Comparison of ENCODE assay signal across 1 cellular context in the genomic region with DNA sequence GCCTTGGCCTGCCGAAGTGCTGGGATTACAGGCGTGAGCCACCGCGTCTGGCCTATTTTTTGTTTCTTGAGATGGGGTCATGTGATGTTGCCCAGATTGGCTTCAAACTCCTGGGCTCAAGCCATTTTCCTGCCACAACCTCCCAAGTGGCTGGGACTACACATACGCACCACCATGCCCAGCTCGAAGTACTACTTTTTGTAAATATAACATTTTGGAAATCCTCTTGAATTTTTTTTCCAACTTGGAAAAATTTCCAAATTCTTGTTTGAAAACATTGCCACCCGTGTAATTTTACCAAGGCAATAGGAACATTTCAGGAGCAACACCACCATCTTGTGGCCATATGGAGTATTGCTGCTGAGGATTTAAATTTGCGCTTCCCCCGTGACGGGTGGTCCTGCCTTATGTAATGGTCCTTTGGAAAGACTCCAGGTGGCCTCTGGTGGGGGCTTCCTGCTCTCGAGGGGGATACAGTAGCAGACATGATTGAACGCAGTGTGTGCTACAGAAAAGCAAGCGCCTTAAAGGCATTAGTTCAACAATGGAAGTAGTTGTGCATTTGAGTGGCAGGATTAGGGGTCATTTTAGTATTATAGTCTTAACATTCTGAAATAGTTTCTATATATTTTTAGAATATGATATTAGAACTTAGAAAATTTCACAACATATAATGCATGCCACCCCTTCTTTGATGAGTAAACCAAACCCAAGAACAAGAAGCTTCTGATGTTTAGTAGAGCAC.
TF ChIP-seq lines count a peak whose summit lies in the region.

No MANE protein-coding gene starts in this region.

TF ChIP-seq in K562, 482 proteins besides CTCF, POLR2A, EP300 and RAD21 (continued from another document):
- TF ChIP-seq PTTG1 (tag; IDR thresholded peaks at IDR 0.05; ENCODE audit: low read depth) (no peak), NR2C2 (CRISPR knock-in tag; IDR thresholded peaks at IDR 0.05) (no peak), NR2C2 (tag; IDR thresholded peaks at IDR 0.05) (no peak; the same call in 1 of the 2 replicates), SMARCE1 (IDR thresholded peaks at IDR 0.05) (no peak), SNRNP70 (optimal IDR thresholded peaks at IDR 0.05; ENCODE audit: low read depth, low read length) (no peak), HCFC1 (IDR thresholded peaks at IDR 0.05; ENCODE audit: low read depth, low read length) (no peak), NONO (IDR thresholded peaks at IDR 0.05; ENCODE audit: low read depth in 2 of 2, low read length in 1 of 2) (no peak), U2AF1 (optimal IDR thresholded peaks at IDR 0.05; ENCODE audit: low read depth, low read length) (no peak), SMC3 (conservative IDR thresholded peaks at IDR 0.05; ENCODE audit: insufficient read depth, low read depth, low read length) (peak; percentile 74), BRD9 (IDR thresholded peaks at IDR 0.05; ENCODE audit: low read depth, partially characterized antibody) (peak; percentile 37), SRSF7 (optimal IDR thresholded peaks at IDR 0.05; ENCODE audit: low read depth, low read length) (no peak), ZNF347 (CRISPR knock-in tag; IDR thresholded peaks at IDR 0.05; ENCODE audit: low read depth) (no peak), ZNF197 (CRISPR knock-in tag; IDR thresholded peaks at IDR 0.05; ENCODE audit: low read depth) (no peak), TGIF2 (CRISPR knock-in tag; IDR thresholded peaks at IDR 0.05) (no peak), RFX1 (IDR thresholded peaks at IDR 0.05) (no peak), MAFK (IDR thresholded peaks at IDR 0.05; ENCODE audit: low read length) (no peak), U2AF2 (optimal IDR thresholded peaks at IDR 0.05; ENCODE audit: low read depth, low read length) (no peak), STAG1 (CRISPR knock-in tag; IDR thresholded peaks at IDR 0.05; ENCODE audit: borderline replicate concordance) (peak; percentile 55; the same call in 1 of the 2 replicates), NFRKB (IDR thresholded peaks at IDR 0.05; ENCODE audit: low read depth) (no peak), CEBPB (tag; IDR thresholded peaks at IDR 0.05) (0 out of 2 replicates have a peak, but pooled peaks have one; percentile 6), FOXJ2 (tag; IDR thresholded peaks at IDR 0.05) (0 out of 2 replicates have a peak, but pooled peaks have one; percentile 18), TOE1 (IDR thresholded peaks at IDR 0.05; ENCODE audit: borderline replicate concordance) (peak; percentile 75; the same call in 1 of the 2 replicates), TOE1 (CRISPR knock-in tag; IDR thresholded peaks at IDR 0.05; ENCODE audit: borderline replicate concordance, low read depth) (no peak), CHD4 (IDR thresholded peaks at IDR 0.05; ENCODE audit: insufficient read depth, insufficient replicate concordance, low read depth, low read length, poor library complexity, severe bottlenecking) (no peak), ZNF507 (tag; conservative IDR thresholded peaks at IDR 0.05) (no peak), NR2C1 (IDR thresholded peaks at IDR 0.05) (no peak), NR2C1 (tag; IDR thresholded peaks at IDR 0.05) (no peak), RBM14 (IDR thresholded peaks at IDR 0.05; ENCODE audit: borderline replicate concordance, insufficient read depth, low read depth, low read length) (no peak), HNRNPK (IDR thresholded peaks at IDR 0.05; ENCODE audit: low read depth, low read length, poor library complexity, severe bottlenecking) (no peak), ZNF134 (CRISPR knock-in tag; conservative IDR thresholded peaks at IDR 0.05) (no peak)
- TF ChIP-seq, protein P1, sequence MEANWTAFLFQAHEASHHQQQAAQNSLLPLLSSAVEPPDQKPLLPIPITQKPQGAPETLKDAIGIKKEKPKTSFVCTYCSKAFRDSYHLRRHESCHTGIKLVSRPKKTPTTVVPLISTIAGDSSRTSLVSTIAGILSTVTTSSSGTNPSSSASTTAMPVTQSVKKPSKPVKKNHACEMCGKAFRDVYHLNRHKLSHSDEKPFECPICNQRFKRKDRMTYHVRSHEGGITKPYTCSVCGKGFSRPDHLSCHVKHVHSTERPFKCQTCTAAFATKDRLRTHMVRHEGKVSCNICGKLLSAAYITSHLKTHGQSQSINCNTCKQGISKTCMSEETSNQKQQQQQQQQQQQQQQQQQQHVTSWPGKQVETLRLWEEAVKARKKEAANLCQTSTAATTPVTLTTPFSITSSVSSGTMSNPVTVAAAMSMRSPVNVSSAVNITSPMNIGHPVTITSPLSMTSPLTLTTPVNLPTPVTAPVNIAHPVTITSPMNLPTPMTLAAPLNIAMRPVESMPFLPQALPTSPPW (CRISPR knock-in tag; IDR thresholded peaks at IDR 0.05), result 0 out of 2 replicates have a peak, but pooled peaks have one; percentile 28
- TF ChIP-seq, protein P2, sequence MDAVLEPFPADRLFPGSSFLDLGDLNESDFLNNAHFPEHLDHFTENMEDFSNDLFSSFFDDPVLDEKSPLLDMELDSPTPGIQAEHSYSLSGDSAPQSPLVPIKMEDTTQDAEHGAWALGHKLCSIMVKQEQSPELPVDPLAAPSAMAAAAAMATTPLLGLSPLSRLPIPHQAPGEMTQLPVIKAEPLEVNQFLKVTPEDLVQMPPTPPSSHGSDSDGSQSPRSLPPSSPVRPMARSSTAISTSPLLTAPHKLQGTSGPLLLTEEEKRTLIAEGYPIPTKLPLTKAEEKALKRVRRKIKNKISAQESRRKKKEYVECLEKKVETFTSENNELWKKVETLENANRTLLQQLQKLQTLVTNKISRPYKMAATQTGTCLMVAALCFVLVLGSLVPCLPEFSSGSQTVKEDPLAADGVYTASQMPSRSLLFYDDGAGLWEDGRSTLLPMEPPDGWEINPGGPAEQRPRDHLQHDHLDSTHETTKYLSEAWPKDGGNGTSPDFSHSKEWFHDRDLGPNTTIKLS (IDR thresholded peaks at IDR 0.05; ENCODE audit: borderline replicate concordance, low read depth), result no peak
- TF ChIP-seq, protein P3, sequence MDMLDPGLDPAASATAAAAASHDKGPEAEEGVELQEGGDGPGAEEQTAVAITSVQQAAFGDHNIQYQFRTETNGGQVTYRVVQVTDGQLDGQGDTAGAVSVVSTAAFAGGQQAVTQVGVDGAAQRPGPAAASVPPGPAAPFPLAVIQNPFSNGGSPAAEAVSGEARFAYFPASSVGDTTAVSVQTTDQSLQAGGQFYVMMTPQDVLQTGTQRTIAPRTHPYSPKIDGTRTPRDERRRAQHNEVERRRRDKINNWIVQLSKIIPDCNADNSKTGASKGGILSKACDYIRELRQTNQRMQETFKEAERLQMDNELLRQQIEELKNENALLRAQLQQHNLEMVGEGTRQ (CRISPR knock-in tag; IDR thresholded peaks at IDR 0.05), result peak; percentile 27; the same call in 1 of the 2 replicates
- TF ChIP-seq, protein P4, sequence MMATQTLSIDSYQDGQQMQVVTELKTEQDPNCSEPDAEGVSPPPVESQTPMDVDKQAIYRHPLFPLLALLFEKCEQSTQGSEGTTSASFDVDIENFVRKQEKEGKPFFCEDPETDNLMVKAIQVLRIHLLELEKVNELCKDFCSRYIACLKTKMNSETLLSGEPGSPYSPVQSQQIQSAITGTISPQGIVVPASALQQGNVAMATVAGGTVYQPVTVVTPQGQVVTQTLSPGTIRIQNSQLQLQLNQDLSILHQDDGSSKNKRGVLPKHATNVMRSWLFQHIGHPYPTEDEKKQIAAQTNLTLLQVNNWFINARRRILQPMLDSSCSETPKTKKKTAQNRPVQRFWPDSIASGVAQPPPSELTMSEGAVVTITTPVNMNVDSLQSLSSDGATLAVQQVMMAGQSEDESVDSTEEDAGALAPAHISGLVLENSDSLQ (IDR thresholded peaks at IDR 0.05), result 0 out of 2 replicates have a peak, but pooled peaks have one; percentile 7
